Comparison of ENCODE assay signal across 8 cellular contexts in the genomic region with DNA sequence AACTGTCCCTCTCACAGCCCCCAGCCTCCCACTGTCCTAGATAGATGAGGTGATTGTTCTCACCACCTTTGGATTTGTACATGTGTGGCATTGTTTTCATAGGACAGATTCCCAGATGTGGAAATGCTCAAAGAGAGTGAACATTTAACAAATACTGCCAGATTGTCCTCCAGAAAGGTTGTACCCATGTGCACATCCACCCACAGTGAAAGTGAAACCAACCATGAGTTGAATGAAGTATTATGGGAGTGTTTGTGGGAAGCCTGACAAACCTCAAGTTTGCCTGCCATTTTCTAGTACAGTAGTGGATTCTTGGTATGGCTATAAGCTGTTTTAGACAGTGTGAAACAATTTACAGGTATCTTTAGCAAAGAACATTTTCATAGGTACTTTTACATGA. TPM values are rescaled to one million over a fixed set of nuclear protein-coding genes. Genes with fewer than 3 reads are reported as not detected.
A peak's percentile ranks its signal among the peaks of the same experiment; 100 is the strongest.
DNase-seq lines count a peak whose midpoint lies in the region; ATAC-seq, FAIRE-seq and TF ChIP-seq lines count a peak whose summit lies in the region.

No MANE protein-coding gene starts in this region.

- no peak for TF ChIP-seq CTCF in brain microvascular endothelial cell (IDR thresholded peaks at IDR 0.05; ENCODE audit: low read depth, low read length, missing control alignments)

- H3K27ac ChIP-seq in brain microvascular endothelial cell (no peak overlapping the region), small intestine (ENCODE audit: low read depth in 1 of 2, low read length in 1 of 2) (no peak overlapping the region)

- H3K36me3 ChIP-seq in brain microvascular endothelial cell (replicated peaks): no peaks in the 10 kb centered on the region
- no peaks in the 10 kb centered on the region for H3K36me3 ChIP-seq in small intestine (ENCODE audit: control insufficient read depth in 2 of 2, insufficient read depth in 2 of 2, low read length in 2 of 2)

- peak; percentile 20 for DNase-seq in activated CD4-positive, alpha-beta T cell treated with anti-CD3 and anti-CD28 coated beads for 48 hours
- no peak for DNase-seq in activated CD4-positive, alpha-beta T cell treated with anti-CD3 and anti-CD28 coated beads for 1 hour
- peak; percentile 1 for DNase-seq in LoVo (ENCODE audit: low spot score)
- DNase-seq in brain microvascular endothelial cell: peak; percentile 29
- DNase-seq in small intestine: peak; percentile 19
- DNase-seq in cerebellum (ENCODE audit: low spot score): no peak
- DNase-seq in DMS 273 (lab: John Stamatoyannopoulos, UW; ENCODE audit: unreplicated experiment): no peak

- H3K4me3 ChIP-seq in brain microvascular endothelial cell (ENCODE audit: low read depth, low read length) (no peak overlapping the region), small intestine (ENCODE audit: low read depth in 1 of 2, low read length in 2 of 2) (no peak overlapping the region)

- ATAC-seq in HG03039 (IDR thresholded peaks at IDR 0.05; ENCODE audit: unreplicated experiment): no peak

- H3K4me1 ChIP-seq in small intestine (ENCODE audit: control insufficient read depth in 2 of 2, insufficient read depth in 1 of 2, low read depth in 1 of 2, low read length in 1 of 2): no peaks in the 10 kb centered on the region

- no peaks in the 10 kb centered on the region for H3K9me3 ChIP-seq in small intestine (ENCODE audit: control insufficient read depth, low read depth)

- in situ Hi-C loops in brain microvascular endothelial cell (cut with HindIII; ENCODE audit: low pct_ligation_motif_present, low sequenced_read_pairs): no loop called here

- FAIRE-seq in small intestine (lab: Jason Lieb, UNC): no peak

- no peaks in the 10 kb centered on the region for H3K27me3 ChIP-seq in brain microvascular endothelial cell (replicated peaks)
- no peaks in the 10 kb centered on the region for H3K27me3 ChIP-seq in small intestine (ENCODE audit: control insufficient read depth in 2 of 2, insufficient read depth in 2 of 2, low read length in 2 of 2)

RNA-seq across cellular contexts. Expression of a gene that starts 42.7 kb away (rescaled TPM):
- 1 to 10 TPM in 2 of 3 donors, under 1 TPM in 1; 0.89 to 1.9 (median 1.7) TPM for polyA plus RNA-seq in small intestine
- 44.1 TPM for total RNA-seq in cerebellum

Comparison
In these comparisons a context has a peak if more than half of its experiments do, and no peak if none do; other contexts are left out.
1. DNase-seq: peak in activated CD4-positive, alpha-beta T cell treated with anti-CD3 and anti-CD28 coated beads for 48 hours (single experiment), LoVo (single experiment), brain microvascular endothelial cell (single experiment) and small intestine (single experiment); none in activated CD4-positive, alpha-beta T cell treated with anti-CD3 and anti-CD28 coated beads for 1 hour (single experiment), cerebellum (single experiment) and DMS 273 (single experiment).